14 cellular contexts compared by ENCODE assay signal in the genomic region with DNA sequence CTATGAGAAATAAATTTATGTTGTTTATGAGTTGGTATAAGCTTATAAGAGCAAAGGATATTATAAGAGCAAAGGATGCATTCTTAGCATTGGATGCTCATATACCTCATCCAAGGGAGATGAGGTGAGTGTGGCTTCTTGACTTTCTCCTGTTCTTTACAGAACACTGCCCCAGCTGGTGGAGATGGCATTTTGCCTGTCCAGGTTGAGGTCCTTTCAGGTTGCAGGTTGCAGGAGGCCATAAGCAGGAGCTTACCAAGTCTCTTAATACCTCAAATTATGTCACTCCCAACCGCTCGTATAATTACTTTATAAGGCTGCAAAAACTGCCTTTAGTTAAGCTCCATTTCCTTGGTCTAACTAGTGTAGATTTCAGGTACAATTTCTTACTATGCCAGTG.
DNase-seq lines count a peak whose midpoint lies in the region; ATAC-seq and TF ChIP-seq lines count a peak whose summit lies in the region.
"Had no signal": no experiment of that assay in that cellular context is flagged by ENCODE, and none has a peak within 500 bp of the region (broad histone marks: within the 10 kb centered on the region; RNA-seq: fewer than 3 reads in every experiment).

No MANE protein-coding gene starts in this region.

- peak overlapping the region; percentile 83; the same call in 2 of the 3 replicates for H2BK15ac ChIP-seq in IMR-90 (ENCODE audit: low read depth, low read length)

- 0 out of 2 replicates have a peak, but pooled peaks cover 5% of the 10 kb centered on the region for H3K9me1 ChIP-seq in IMR-90 (ENCODE audit: insufficient read depth, low read length)

- peak overlapping the region; percentile 95; the same call in 1 of the 2 replicates for H2BK20ac ChIP-seq in IMR-90 (ENCODE audit: low read depth, low read length)

- H3K14ac ChIP-seq in IMR-90 (replicated peaks; ENCODE audit: low read depth, low read length), result peak overlapping the region; percentile 73

- in situ Hi-C loops in IMR-90 (cut with MboI; ENCODE audit: low sequenced_read_pairs), result no loop called here

- H3K79me1 ChIP-seq in IMR-90 (ENCODE audit: low read depth in 1 of 2, low read length in 2 of 2), result no peaks in the 10 kb centered on the region

- H3K56ac ChIP-seq in IMR-90 (ENCODE audit: extremely low read depth, insufficient read depth, low read length), result no peak overlapping the region

- H3K27ac Mint-ChIP-seq in brain, result peak overlapping the region in 3 of 5 experiments; percentile 66 to 97 (median 89)
- no peak overlapping the region for H3K27ac Mint-ChIP-seq in CD8-positive, alpha-beta T cell

- no peaks in the 10 kb centered on the region for H3K9me3 ChIP-seq in IMR-90 (ENCODE audit: control insufficient read depth, insufficient read depth, low read length)
- no peaks in the 10 kb centered on the region for H3K9me3 ChIP-seq in CD8-positive, alpha-beta T cell (ENCODE audit: low read length)
- H3K9me3 ChIP-seq: Caco-2 had no signal

- no peaks in the 10 kb centered on the region for H3K36me3 ChIP-seq in IMR-90 (ENCODE audit: control insufficient read depth, insufficient read depth, low read length)
- no peaks in the 10 kb centered on the region for H3K36me3 ChIP-seq in CD8-positive, alpha-beta T cell (ENCODE audit: insufficient read depth, low read length)

- CTCF ChIA-PET in IMR-90 (lab: Yijun Ruan, JAX), result interaction anchor here (0.7 to 1.3 kb wide), 4 partner anchors 37 to 266 kb away, joined by 3 read pairs; no protein-coding TSS in a partner anchor
- CTCF ChIA-PET in CD8-positive, alpha-beta T cell (lab: Charles Lee), result interaction anchor here (0.7 kb wide), 1 partner anchor 341 kb away, joined by 3 read pairs; no protein-coding TSS in a partner anchor

- peaks cover 4% of the 10 kb centered on the region for H3K27me3 Mint-ChIP-seq in brain
- no peaks in the 10 kb centered on the region for H3K27me3 Mint-ChIP-seq in CD8-positive, alpha-beta T cell (ENCODE audit: low read depth)

- TF ChIP-seq CTCF in IMR-90 (conservative IDR thresholded peaks at IDR 0.05; ENCODE audit: low read depth, low read length), result no peak
- no peak for TF ChIP-seq CTCF in brain (conservative IDR thresholded peaks at IDR 0.05)
- peak; percentile 28 for TF ChIP-seq CTCF in foreskin keratinocyte (conservative IDR thresholded peaks at IDR 0.05)
- TF ChIP-seq CTCF in coronary artery (IDR thresholded peaks at IDR 0.05), result no peak
- TF ChIP-seq CTCF in CD8-positive, alpha-beta T cell (IDR thresholded peaks at IDR 0.05), result no peak

- H3K9me3 Mint-ChIP-seq in brain, result peaks cover 4 to 21% (median 14%) of the 10 kb centered on the region in 5 experiments
- H3K9me3 Mint-ChIP-seq in CD8-positive, alpha-beta T cell, result no peaks in the 10 kb centered on the region

- H3K4me3 ChIP-seq in IMR-90 (ENCODE audit: insufficient read depth, low read depth, low read length), result no peak overlapping the region
- H3K4me3 ChIP-seq in coronary artery, result no peak overlapping the region
- H3K4me3 ChIP-seq in CD8-positive, alpha-beta T cell (ENCODE audit: low read depth, low read length), result no peak overlapping the region

- peak overlapping the region; percentile 96 for H2BK120ac ChIP-seq in IMR-90 (ENCODE audit: low read depth, low read length)

- no peak for TF ChIP-seq RAD21 in IMR-90 (IDR thresholded peaks at IDR 0.05; ENCODE audit: low read length)

- no peak for TF ChIP-seq POLR2A in IMR-90 (IDR thresholded peaks at IDR 0.05; ENCODE audit: low read depth, low read length)

- peak overlapping the region; percentile 90; the same call in 1 of the 2 replicates for H3K18ac ChIP-seq in IMR-90 (ENCODE audit: low read depth, low read length)

- no TSS peak for BruUV-seq in IMR-90 (replicated peaks; lab: Mats Ljungman, UMichigan)

- H3K4me3 Mint-ChIP-seq in brain, result no peak overlapping the region
- no peak overlapping the region for H3K4me3 Mint-ChIP-seq in CD8-positive, alpha-beta T cell

- H3K27ac ChIP-seq in IMR-90 (ENCODE audit: insufficient read depth, low read length), result peak overlapping the region; percentile 59
- H3K27ac ChIP-seq in foreskin keratinocyte, result peak overlapping the region; percentile 47
- no peak overlapping the region for H3K27ac ChIP-seq in coronary artery
- H3K27ac ChIP-seq in CD8-positive, alpha-beta T cell (ENCODE audit: low read depth, low read length), result no peak overlapping the region

- H4K20me1 ChIP-seq in IMR-90 (ENCODE audit: insufficient read depth, low read length), result no peaks in the 10 kb centered on the region

- ATAC-seq in IMR-90 (ENCODE audit: low read depth), result no peak
- ATAC-seq in foreskin keratinocyte, result no peak
- ATAC-seq in CD8-positive, alpha-beta T cell, result no peak
- no peak for ATAC-seq in HG03469 (IDR thresholded peaks at IDR 0.05; ENCODE audit: unreplicated experiment)

- dilution Hi-C loops in IMR-90 (cut with HindIII; ENCODE audit: low sequenced_read_pairs, unreplicated experiment), result no loop called here

- H4K91ac ChIP-seq in IMR-90 (ENCODE audit: insufficient read depth, low read depth, low read length), result peak overlapping the region; percentile 92

- peak overlapping the region; percentile 48 to 82; a peak in 3 of 4 replicates for H4K8ac ChIP-seq in IMR-90 (ENCODE audit: low read depth in 2 of 2, low read length in 2 of 2)

- DNase-seq in H4 (ENCODE audit: low spot score) (peak; percentile 64), IMR-90 (no peak), foreskin keratinocyte (peak in 1 of 2 donors; percentile 25), T-helper 1 cell (no peak), coronary artery (ENCODE audit: low spot score) (no peak)
- no peak for DNase-seq in CD8-positive, alpha-beta T cell
- DNase-seq: Caco-2, DMS79 treated with DMSO at 0.1 percent for 48 hours, NCI-H1105, NCI-H1694, NCI-H345, NCI-H526 had no signal

- no peak overlapping the region for H3K4me2 ChIP-seq in IMR-90 (ENCODE audit: low read depth, low read length)

- H2BK5ac ChIP-seq in IMR-90 (ENCODE audit: low read depth, low read length, poor library complexity, severe bottlenecking), result peak overlapping the region; percentile 75

- peak overlapping the region; percentile 97 for H4K5ac ChIP-seq in IMR-90 (ENCODE audit: low read depth, low read length)

- H2AFZ ChIP-seq in IMR-90 (replicated peaks; ENCODE audit: low read length, poor library complexity), result no peak overlapping the region

- no peaks in the 10 kb centered on the region for H3K27me3 ChIP-seq in IMR-90 (ENCODE audit: control insufficient read depth, insufficient read depth, low read length)
- no peaks in the 10 kb centered on the region for H3K27me3 ChIP-seq in foreskin keratinocyte
- H3K27me3 ChIP-seq in CD8-positive, alpha-beta T cell (ENCODE audit: insufficient read depth, low read length), result no peaks in the 10 kb centered on the region

- H2AK5ac ChIP-seq in IMR-90 (ENCODE audit: low read depth, low read length), result peak overlapping the region; percentile 99

- H3K4me1 Mint-ChIP-seq in brain, result peaks cover 18% of the 10 kb centered on the region
- H3K4me1 Mint-ChIP-seq in CD8-positive, alpha-beta T cell (ENCODE audit: low read depth), result no peaks in the 10 kb centered on the region

- no CpG with 5 or more reads among the region's 2 CpGs for WGBS in IMR-90 (ENCODE audit: extremely low coverage in 2 of 2, insufficient read length in 1 of 2), 2 experiments

- peak overlapping the region; percentile 77 for H3K4ac ChIP-seq in IMR-90 (ENCODE audit: low read depth, low read length)

- no peak overlapping the region for H3K9ac ChIP-seq in IMR-90 (ENCODE audit: low read depth, low read length)

- no peak overlapping the region for H2AK9ac ChIP-seq in IMR-90 (replicated peaks; ENCODE audit: low read depth, low read length, poor library complexity)

- peaks cover 8% of the 10 kb centered on the region for H3K4me1 ChIP-seq in IMR-90 (ENCODE audit: control insufficient read depth, insufficient read depth, low read length)
- H3K4me1 ChIP-seq in foreskin keratinocyte, result peaks cover 47% of the 10 kb centered on the region
- no peaks in the 10 kb centered on the region for H3K4me1 ChIP-seq in CD8-positive, alpha-beta T cell (ENCODE audit: insufficient read depth, low read length)
- H3K4me1 ChIP-seq: Caco-2 had no signal

- H3K23ac ChIP-seq in IMR-90 (ENCODE audit: low read depth, low read length), result 0 out of 2 replicates have a peak overlapping the region, but pooled peaks have one; percentile 50

- POLR2A ChIA-PET in IMR-90 (lab: Charles Lee; ENCODE audit: unreplicated experiment), result interaction anchor here (0.7 kb wide), 1 partner anchor 938 kb away, joined by 3 read pairs; no protein-coding TSS in a partner anchor
- POLR2A ChIA-PET in CD8-positive, alpha-beta T cell (lab: Charles Lee), result no interaction called here

- intact Hi-C loops in IMR-90 (cut with micrococcal nuclease), result no loop called here
- intact Hi-C loops in CD8-positive, alpha-beta T cell (cut with DNase I, micrococcal nuclease), result no loop called here

- H3K36me3 Mint-ChIP-seq in brain, result no peaks in the 10 kb centered on the region
- H3K36me3 Mint-ChIP-seq in CD8-positive, alpha-beta T cell, result no peaks in the 10 kb centered on the region

TF ChIP-seq in IMR-90, 13 proteins besides CTCF, POLR2A, EP300 and RAD21:
- TF ChIP-seq RFX5 (IDR thresholded peaks at IDR 0.05; ENCODE audit: low read depth, low read length) (no peak), BHLHE40 (IDR thresholded peaks at IDR 0.05; ENCODE audit: low read depth, low read length) (no peak), CHD1 (IDR thresholded peaks at IDR 0.05; ENCODE audit: low read depth, low read length) (no peak), CEBPB (IDR thresholded peaks at IDR 0.05; ENCODE audit: low read depth, low read length) (no peak), MXI1 (IDR thresholded peaks at IDR 0.05; ENCODE audit: borderline replicate concordance, low read depth, low read length) (no peak)

Comparison
In these comparisons a context has a peak if more than half of its experiments do, and no peak if none do; other contexts are left out.
1. H3K27ac ChIP-seq: peak in IMR-90 (single experiment) and foreskin keratinocyte (single experiment); none in coronary artery (0 of 2) and CD8-positive, alpha-beta T cell (single experiment).